33 cellular contexts compared by ENCODE assay signal in the genomic region with DNA sequence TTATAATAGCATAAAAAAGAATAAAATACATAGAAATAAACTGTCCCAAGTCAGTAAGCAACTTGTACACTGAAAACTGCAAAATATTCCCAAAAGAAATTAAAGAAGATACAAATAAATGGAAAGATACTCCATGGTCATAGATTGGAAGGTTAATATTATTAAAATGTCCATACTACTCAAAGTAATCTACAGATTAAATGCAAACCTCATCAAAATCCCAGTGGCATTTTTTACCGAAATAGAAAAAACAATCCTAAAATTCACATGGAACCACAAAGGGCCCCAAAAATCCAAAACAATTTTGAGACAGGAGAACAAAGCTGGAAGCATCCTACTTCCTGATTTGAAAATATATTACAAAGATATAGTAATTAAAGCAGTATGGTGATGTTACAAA.
DNase-seq lines count a peak whose midpoint lies in the region; ATAC-seq, FAIRE-seq and TF ChIP-seq lines count a peak whose summit lies in the region.
"Had no signal": no experiment of that assay in that cellular context is flagged by ENCODE, and none has a peak within 500 bp of the region (broad histone marks: within the 10 kb centered on the region; RNA-seq: fewer than 3 reads in every experiment).

No MANE protein-coding gene starts in this region.

- H2BK120ac ChIP-seq in IMR-90 (ENCODE audit: low read depth, low read length), result no peak overlapping the region

- H2AFZ ChIP-seq in HepG2 (ENCODE audit: low read length) (no peak overlapping the region), IMR-90 (replicated peaks; ENCODE audit: low read length, poor library complexity) (no peak overlapping the region), K562 (ENCODE audit: low read depth, low read length) (no peak overlapping the region)

- DNase-seq in HepG2 (ENCODE audit: low spot score) (no peak), right lobe of liver (no peak), IMR-90 (no peak), K562 (ENCODE audit: extremely low read depth in 1 of 4, low spot score in 3 of 4) (no peak), posterior cingulate gyrus (no peak), amniotic stem cell (lab: John Stamatoyannopoulos, UW) (no peak)
- DNase-seq: 8988T; ACHN; AML-193; BE2C; C1 segment of cervical spinal cord; Caco-2; Calu3; CD4-positive, alpha-beta memory T cell; CD4-positive, alpha-beta T cell; CD4-positive, CD25-positive, alpha-beta regulatory T cell; CD8-positive, alpha-beta memory T cell; CD8-positive, alpha-beta T cell; COR-L47; DMS 273 treated with DMSO at 0.1 percent for 48 hours; DMS153; DMS53; DMS79; DMS79 treated with DMSO at 0.1 percent for 48 hours; DND-41; EL had no signal

- no peak overlapping the region for H4K8ac ChIP-seq in IMR-90 (ENCODE audit: low read depth in 2 of 2, low read length in 2 of 2)

- H3K4me3 ChIP-seq in HepG2 (replicated peaks in 1 of 3; ENCODE audit: insufficient read depth in 1 of 3, low read depth in 2 of 3, low read length in 3 of 3) (no peak overlapping the region), right lobe of liver (no peak overlapping the region), IMR-90 (ENCODE audit: insufficient read depth, low read depth, low read length) (no peak overlapping the region), K562 (no peak overlapping the region)
- H3K4me3 ChIP-seq: A549; BLaER1; BLaER1 treated with 17β-estradiol and CSF1 and Interleukin-3, amounts not matched to agents 10 nM and 100 nM had no signal

- H3K79me2 ChIP-seq in HepG2 (ENCODE audit: insufficient read depth, low read length) (no peaks in the 10 kb centered on the region), K562 (ENCODE audit: control insufficient read depth, insufficient read depth, low read length) (no peaks in the 10 kb centered on the region)

- H3K36me3 ChIP-seq in HepG2 (replicated peaks in 1 of 2; ENCODE audit: control insufficient read depth in 1 of 2, insufficient read depth in 2 of 2, low read length in 2 of 2) (no peaks in the 10 kb centered on the region), right lobe of liver (no peaks in the 10 kb centered on the region), IMR-90 (ENCODE audit: control insufficient read depth, insufficient read depth, low read length) (no peaks in the 10 kb centered on the region), K562 (ENCODE audit: control insufficient read depth, insufficient read depth, low read length) (no peaks in the 10 kb centered on the region)
- H3K36me3 ChIP-seq: BE2C; BLaER1; BLaER1 treated with 17β-estradiol and CSF1 and Interleukin-3, amounts not matched to agents 10 nM and 100 nM had no signal

- dilution Hi-C loops in IMR-90 (cut with HindIII; ENCODE audit: low sequenced_read_pairs, unreplicated experiment), result no loop called here

- H3K4me1 ChIP-seq in HepG2 (ENCODE audit: insufficient read depth, low read length), result no peaks in the 10 kb centered on the region
- H3K4me1 ChIP-seq in right lobe of liver, result no peaks in the 10 kb centered on the region
- H3K4me1 ChIP-seq in IMR-90 (ENCODE audit: control insufficient read depth, insufficient read depth, low read length), result peaks cover 5% of the 10 kb centered on the region
- no peaks in the 10 kb centered on the region for H3K4me1 ChIP-seq in K562 (replicated peaks in 1 of 2; ENCODE audit: control insufficient read depth in 2 of 2, insufficient read depth in 2 of 2, low read length in 2 of 2)
- H3K4me1 ChIP-seq: A549; BE2C; BLaER1; BLaER1 treated with 17β-estradiol and CSF1 and Interleukin-3, amounts not matched to agents 10 nM and 100 nM; Caco-2 had no signal

- no peak overlapping the region for H2BK5ac ChIP-seq in IMR-90 (ENCODE audit: low read depth, low read length, poor library complexity, severe bottlenecking)

- POLR2A ChIA-PET in HepG2 (lab: Yijun Ruan, JAX), result no interaction called here
- POLR2A ChIA-PET in IMR-90 (lab: Charles Lee; ENCODE audit: unreplicated experiment), result no interaction called here
- POLR2A ChIA-PET in K562 (lab: Yijun Ruan, JAX), result no interaction called here

- H2BK20ac ChIP-seq in IMR-90 (ENCODE audit: low read depth, low read length), result no peak overlapping the region

- no peak overlapping the region for H2AK9ac ChIP-seq in IMR-90 (replicated peaks; ENCODE audit: low read depth, low read length, poor library complexity)

- H2BK15ac ChIP-seq in IMR-90 (ENCODE audit: low read depth, low read length), result no peak overlapping the region

- H3K27me3 ChIP-seq in HepG2 (ENCODE audit: control insufficient read depth in 1 of 2, insufficient read depth in 2 of 2, low read length in 2 of 2), result no peaks in the 10 kb centered on the region; a peak in 1 of 5 replicates
- no peaks in the 10 kb centered on the region for H3K27me3 ChIP-seq in right lobe of liver
- no peaks in the 10 kb centered on the region for H3K27me3 ChIP-seq in IMR-90 (ENCODE audit: control insufficient read depth, insufficient read depth, low read length)
- H3K27me3 ChIP-seq in K562 (ENCODE audit: control insufficient read depth in 2 of 2, insufficient read depth in 2 of 2, low read length in 2 of 2), result no peaks in the 10 kb centered on the region
- H3K27me3 ChIP-seq: BE2C; BLaER1; BLaER1 treated with 17β-estradiol and CSF1 and Interleukin-3, amounts not matched to agents 10 nM and 100 nM had no signal

- H4K20me1 ChIP-seq in HepG2 (ENCODE audit: insufficient read depth, low read length) (no peaks in the 10 kb centered on the region), IMR-90 (ENCODE audit: insufficient read depth, low read length) (no peaks in the 10 kb centered on the region), K562 (replicated peaks; ENCODE audit: control insufficient read depth, insufficient read depth, low read length) (no peaks in the 10 kb centered on the region)
- H4K20me1 ChIP-seq: BLaER1; BLaER1 treated with 17β-estradiol and CSF1 and Interleukin-3, amounts not matched to agents 10 nM and 100 nM had no signal

- BruUV-seq in HepG2 (replicated peaks; lab: Mats Ljungman, UMichigan) (no TSS peak), IMR-90 (replicated peaks; lab: Mats Ljungman, UMichigan) (no TSS peak), K562 (replicated peaks; lab: Mats Ljungman, UMichigan) (no TSS peak)

- in situ Hi-C loops in HepG2 (cut with HindIII; ENCODE audit: extremely low pct_ligation_motif_present, low pct_unique_long_range_greater_than_20kb), result no loop called here
- in situ Hi-C loops in IMR-90 (cut with MboI; ENCODE audit: low sequenced_read_pairs), result no loop called here
- in situ Hi-C loops in K562 (cut with MboI), result no loop called here

- no peak overlapping the region for H3K18ac ChIP-seq in IMR-90 (ENCODE audit: low read depth, low read length)

- no peak overlapping the region for H4K5ac ChIP-seq in IMR-90 (ENCODE audit: low read depth, low read length)

- H3K4me2 ChIP-seq in HepG2 (ENCODE audit: low read depth, low read length), result no peak overlapping the region
- H3K4me2 ChIP-seq in IMR-90 (ENCODE audit: low read depth, low read length), result no peak overlapping the region
- no peak overlapping the region for H3K4me2 ChIP-seq in K562 (ENCODE audit: insufficient read depth, low read length)
- H3K4me2 ChIP-seq: A549; BLaER1; BLaER1 treated with 17β-estradiol and CSF1 and Interleukin-3, amounts not matched to agents 10 nM and 100 nM had no signal

- no peak overlapping the region for H4K91ac ChIP-seq in IMR-90 (ENCODE audit: insufficient read depth, low read depth, low read length)

- no peak overlapping the region for H3K4ac ChIP-seq in IMR-90 (ENCODE audit: low read depth, low read length)

- H3K14ac ChIP-seq in IMR-90 (replicated peaks; ENCODE audit: low read depth, low read length), result no peak overlapping the region

- H3K27ac ChIP-seq in HepG2 (ENCODE audit: extremely low read length, insufficient read depth, low read length) (no peak overlapping the region), right lobe of liver (no peak overlapping the region), IMR-90 (ENCODE audit: insufficient read depth, low read length) (no peak overlapping the region), K562 (ENCODE audit: extremely low read depth, low read depth, low read length) (no peak overlapping the region)
- H3K27ac ChIP-seq: 22Rv1; A549; BLaER1; BLaER1 treated with 17β-estradiol and CSF1 and Interleukin-3, amounts not matched to agents 10 nM and 100 nM; C4-2B had no signal

- no peaks in the 10 kb centered on the region for H3K9me1 ChIP-seq in IMR-90 (ENCODE audit: insufficient read depth, low read length)
- no peaks in the 10 kb centered on the region for H3K9me1 ChIP-seq in K562 (ENCODE audit: control insufficient read depth, insufficient read depth, low read length)

- H3K9me3 ChIP-seq in HepG2 (ENCODE audit: low read length) (peaks cover 23% of the 10 kb centered on the region; the same call in 1 of the 2 replicates), right lobe of liver (peaks cover 0 to 14% (median 4%) of the 10 kb centered on the region in 4 donors), IMR-90 (ENCODE audit: control insufficient read depth, insufficient read depth, low read length) (no peaks in the 10 kb centered on the region), K562 (replicated peaks; ENCODE audit: control insufficient read depth, insufficient read depth, low read depth, low read length) (no peaks in the 10 kb centered on the region; the same call in 1 of the 2 replicates)
- H3K9me3 ChIP-seq: A549, BE2C, Caco-2 had no signal

- no peaks in the 10 kb centered on the region for H3K79me1 ChIP-seq in IMR-90 (ENCODE audit: low read depth in 1 of 2, low read length in 2 of 2)

- CTCF ChIA-PET in HepG2 (lab: Yijun Ruan, JAX; ENCODE audit: low intra/inter-chr PET ratio, low total read pairs), result no interaction called here
- CTCF ChIA-PET in IMR-90 (lab: Yijun Ruan, JAX), result no interaction called here
- CTCF ChIA-PET in K562 (lab: Yijun Ruan, JAX; ENCODE audit: low intra/inter-chr PET ratio), result no interaction called here

- ATAC-seq in HepG2, result no peak
- ATAC-seq in right lobe of liver, result no peak
- ATAC-seq in IMR-90 (ENCODE audit: low read depth), result no peak
- no peak for ATAC-seq in K562
- ATAC-seq: A549; CD8-positive, alpha-beta T cell had no signal

- no peak for TF ChIP-seq RAD21 in HepG2 (CRISPR knock-in tag; IDR thresholded peaks at IDR 0.05)
- no peak for TF ChIP-seq RAD21 in IMR-90 (IDR thresholded peaks at IDR 0.05; ENCODE audit: low read length)
- TF ChIP-seq RAD21 in K562 (CRISPR knock-in tag; conservative IDR thresholded peaks at IDR 0.05 in 1 of 2, IDR thresholded peaks at IDR 0.05 in 1 of 2), result no peak

- no peak overlapping the region for H3K56ac ChIP-seq in IMR-90 (ENCODE audit: extremely low read depth, insufficient read depth, low read length)

- TF ChIP-seq POLR2A in HepG2 (IDR thresholded peaks at IDR 0.05; ENCODE audit: insufficient read depth in 1 of 2, low read depth in 2 of 2, low read length in 2 of 2), result no peak
- no peak for TF ChIP-seq POLR2A in right lobe of liver (IDR thresholded peaks at IDR 0.05)
- no peak for TF ChIP-seq POLR2A in IMR-90 (IDR thresholded peaks at IDR 0.05; ENCODE audit: low read depth, low read length)
- no peak for TF ChIP-seq POLR2A in K562 (conservative IDR thresholded peaks at IDR 0.05)

- TF ChIP-seq CTCF in HepG2 (CRISPR knock-in tag; IDR thresholded peaks at IDR 0.05) (no peak), right lobe of liver (IDR thresholded peaks at IDR 0.05) (no peak), IMR-90 (conservative IDR thresholded peaks at IDR 0.05; ENCODE audit: low read depth, low read length) (no peak), K562 (IDR thresholded peaks at IDR 0.05 in 2 of 3, conservative IDR thresholded peaks at IDR 0.05 in 1 of 3; ENCODE audit: insufficient read depth in 2 of 3, low read depth in 1 of 3, low read length in 3 of 3) (no peak)

- H3K23ac ChIP-seq in IMR-90 (ENCODE audit: low read depth, low read length), result no peak overlapping the region

- FAIRE-seq in HepG2 (lab: Jason Lieb, UNC) (no peak), K562 (lab: Jason Lieb, UNC) (no peak)
- FAIRE-seq: A204.1, A549, D721Med had no signal

- intact Hi-C loops in HepG2 (cut with micrococcal nuclease; ENCODE audit: unreplicated experiment) (no loop called here), right lobe of liver (cut with DNase I) (no loop called here), IMR-90 (cut with micrococcal nuclease) (no loop called here), K562 (cut with micrococcal nuclease) (no loop called here), posterior cingulate gyrus (cut with DNase I) (no loop called here)

- TF ChIP-seq EP300 in HepG2 (IDR thresholded peaks at IDR 0.05; ENCODE audit: low read depth in 2 of 2, low read length in 2 of 2) (no peak), HepG2 (CRISPR knock-in tag; IDR thresholded peaks at IDR 0.05; ENCODE audit: borderline replicate concordance) (no peak), K562 (IDR thresholded peaks at IDR 0.05; ENCODE audit: low read length) (no peak)

- 93% methylated on average over 1 of the region's 1 CpG for WGBS in HepG2 (ENCODE audit: low lambda C conversion rate)
- 88% methylated on average over 1 of the region's 1 CpG for WGBS in right lobe of liver (ENCODE audit: insufficient coverage, low coverage, low lambda C conversion rate, missing lambda C conversion rate)
- WGBS in IMR-90 (ENCODE audit: extremely low coverage in 2 of 2, insufficient read length in 1 of 2), 2 experiments, result no CpG with 5 or more reads among the region's 1 CpG
- WGBS in K562 (ENCODE audit: insufficient coverage, low coverage, missing lambda C conversion rate), result 8% methylated on average over 1 of the region's 1 CpG

- no peak overlapping the region for H2AK5ac ChIP-seq in IMR-90 (ENCODE audit: low read depth, low read length)

- H3K9ac ChIP-seq in HepG2 (ENCODE audit: insufficient read depth, low read depth, low read length) (no peak overlapping the region), IMR-90 (ENCODE audit: low read depth, low read length) (no peak overlapping the region), K562 (ENCODE audit: insufficient read depth in 1 of 2, low read depth in 2 of 2, low read length in 2 of 2) (no peak overlapping the region)
- H3K9ac ChIP-seq: BLaER1; BLaER1 treated with 17β-estradiol and CSF1 and Interleukin-3, amounts not matched to agents 10 nM and 100 nM had no signal
